8 cellular contexts compared by ENCODE assay signal in genomic region chr10:88991900-88992237, GRCh38. TPM values are rescaled to one million over a fixed set of nuclear protein-coding genes. Genes with fewer than 3 reads are reported as not detected.
DNase-seq lines count a peak whose midpoint lies in the region; ATAC-seq and TF ChIP-seq lines count a peak whose summit lies in the region.

No MANE protein-coding gene starts in this region.

- CTCF ChIA-PET in activated CD4-positive, alpha-beta memory T cell treated with anti-CD3 and anti-CD28 coated beads, Interleukin-2, amount 10 ng/mL, durations not matched to agents 7 days and 5 days (lab: Charles Lee) = interaction anchor here (0.6 to 10.6 kb wide), 4 partner anchors 9 to 59 kb away, joined by 3 to 63 read pairs (median 6); no protein-coding TSS in a partner anchor

- H3K4me1 ChIP-seq in iPS-18a (ENCODE audit: control insufficient read depth, low read depth, low read length) = peaks cover 30% of the 10 kb centered on the region
- H3K4me1 ChIP-seq in suprapubic skin = peaks cover 57% of the 10 kb centered on the region

- H3K9me3 Mint-ChIP-seq in activated CD4-positive, alpha-beta memory T cell treated with anti-CD3 and anti-CD28 coated beads, Interleukin-2, amount 10 ng/mL, durations not matched to agents 7 days and 5 days = peaks cover 2% of the 10 kb centered on the region

- H3K27me3 ChIP-seq in iPS-18a (ENCODE audit: control insufficient read depth, insufficient read depth, low read length) (peaks cover 34% of the 10 kb centered on the region), suprapubic skin (no peaks in the 10 kb centered on the region)

- H3K36me3 ChIP-seq in iPS-18a (ENCODE audit: control insufficient read depth, low read depth, low read length) (no peaks in the 10 kb centered on the region), suprapubic skin (no peaks in the 10 kb centered on the region)

- TF ChIP-seq CTCF in suprapubic skin (IDR thresholded peaks at IDR 0.05) = no peak

- intact Hi-C loops in Right ventricle myocardium superior (cut with DNase I) = no loop called here
- intact Hi-C loops in left cardiac atrium (cut with DNase I) = loop anchor here in 1 of 2 donors (5.0 kb wide), 1 partner anchor 55 kb away; no protein-coding TSS in a partner anchor

- WGBS in suprapubic skin = 7% methylated on average over 6 of the region's 6 CpGs

- POLR2A ChIA-PET in activated CD4-positive, alpha-beta memory T cell treated with anti-CD3 and anti-CD28 coated beads, Interleukin-2, amount 10 ng/mL, durations not matched to agents 7 days and 5 days (lab: Charles Lee) = interaction anchor here (0.6 to 6.1 kb wide), 26 partner anchors 8 to 710 kb away, joined by 3 to 142 read pairs (median 6); partner anchors contain the start of genes CH25H, IFIT5, KIF20B and LIPA

- peak overlapping the region; percentile 87 for H3K4me3 ChIP-seq in iPS-18a (ENCODE audit: low read length)
- peak overlapping the region; percentile 88 for H3K4me3 ChIP-seq in suprapubic skin

- peak overlapping the region; percentile 67 for H3K9ac ChIP-seq in iPS-18a (ENCODE audit: low read length)

- H3K9me3 ChIP-seq in iPS-18a (ENCODE audit: control insufficient read depth, low read depth, low read length) (no peaks in the 10 kb centered on the region), suprapubic skin (no peaks in the 10 kb centered on the region)

- no peak for DNase-seq in Right ventricle myocardium superior
- no peak for DNase-seq in left cardiac atrium
- peak; percentile 53 for DNase-seq in activated CD4-positive, alpha-beta memory T cell treated with anti-CD3 and anti-CD28 coated beads, Interleukin-2, amount 10 ng/mL, durations not matched to agents 7 days and 5 days
- no peak for DNase-seq in suprapubic skin (ENCODE audit: low spot score in 2 of 2)
- no peak for DNase-seq in HPDE6-E6E7 (ENCODE audit: extremely low spot score)

- ATAC-seq in Right ventricle myocardium superior (ENCODE audit: poor library complexity) (peak; percentile 8), left cardiac atrium (no peak), HG03175 (IDR thresholded peaks at IDR 0.05; ENCODE audit: unreplicated experiment) (no peak), HG03097 (IDR thresholded peaks at IDR 0.05; ENCODE audit: low FRiP score, unreplicated experiment) (no peak)

- H3K36me3 Mint-ChIP-seq in activated CD4-positive, alpha-beta memory T cell treated with anti-CD3 and anti-CD28 coated beads, Interleukin-2, amount 10 ng/mL, durations not matched to agents 7 days and 5 days (ENCODE audit: low read depth) = peaks cover 53% of the 10 kb centered on the region

- H3K27me3 Mint-ChIP-seq in activated CD4-positive, alpha-beta memory T cell treated with anti-CD3 and anti-CD28 coated beads, Interleukin-2, amount 10 ng/mL, durations not matched to agents 7 days and 5 days = no peaks in the 10 kb centered on the region

- peaks cover 74% of the 10 kb centered on the region for H3K4me1 Mint-ChIP-seq in activated CD4-positive, alpha-beta memory T cell treated with anti-CD3 and anti-CD28 coated beads, Interleukin-2, amount 10 ng/mL, durations not matched to agents 7 days and 5 days

- no peak overlapping the region for H3K27ac ChIP-seq in iPS-18a (ENCODE audit: low read length)
- peak overlapping the region; percentile 97 for H3K27ac ChIP-seq in suprapubic skin

- no peak for TF ChIP-seq POLR2A in suprapubic skin (IDR thresholded peaks at IDR 0.05)

- peak overlapping the region; percentile 99 for H3K27ac Mint-ChIP-seq in activated CD4-positive, alpha-beta memory T cell treated with anti-CD3 and anti-CD28 coated beads, Interleukin-2, amount 10 ng/mL, durations not matched to agents 7 days and 5 days

- TF ChIP-seq EP300 in suprapubic skin (IDR thresholded peaks at IDR 0.05) = no peak

- H3K4me3 Mint-ChIP-seq in activated CD4-positive, alpha-beta memory T cell treated with anti-CD3 and anti-CD28 coated beads, Interleukin-2, amount 10 ng/mL, durations not matched to agents 7 days and 5 days = peak overlapping the region; percentile 99

RNA-seq across cellular contexts. Expression of gene FAS, which starts 1.3 kb away (rescaled TPM):
- total RNA-seq in Right ventricle myocardium superior = 3.8 TPM
- 1 to 10 TPM; 6.6 to 8.1 TPM for total RNA-seq in left cardiac atrium
- total RNA-seq in activated CD4-positive, alpha-beta memory T cell treated with anti-CD3 and anti-CD28 coated beads, Interleukin-2, amount 10 ng/mL, durations not matched to agents 7 days and 5 days = 10 to 100 TPM; 91.1 to 96.4 TPM
- total RNA-seq in suprapubic skin = 10 to 100 TPM; 17.8 to 60.2 (median 42.6) TPM

RNA-seq across cellular contexts. Expression of gene ACTA2, which starts 39.3 kb away (rescaled TPM):
- 74.5 TPM for total RNA-seq in Right ventricle myocardium superior
- 1,000 to 10,000 TPM; 1,100 to 1,897 TPM for total RNA-seq in left cardiac atrium
- total RNA-seq in activated CD4-positive, alpha-beta memory T cell treated with anti-CD3 and anti-CD28 coated beads, Interleukin-2, amount 10 ng/mL, durations not matched to agents 7 days and 5 days = 10 to 100 TPM; 14.7 to 15.5 TPM
- total RNA-seq in suprapubic skin = 100 to 1,000 TPM; 146 to 162 (median 152) TPM

Comparison
In these comparisons a context has a peak if more than half of its experiments do, and no peak if none do; other contexts are left out.
1. RNA of gene ACTA2, which starts 39.3 kb away (total RNA-seq): 1,100 to 1,897 TPM in left cardiac atrium; 146 to 162 TPM in suprapubic skin, 74.5 TPM in Right ventricle myocardium superior (single experiment) and 14.7 to 15.5 TPM in activated CD4-positive, alpha-beta memory T cell treated with anti-CD3 and anti-CD28 coated beads, Interleukin-2, amount 10 ng/mL, durations not matched to agents 7 days and 5 days; every median in the first group is over 4 times any median in the second.